Comparison of ENCODE assay signal across 1 cellular context in the genomic region with DNA sequence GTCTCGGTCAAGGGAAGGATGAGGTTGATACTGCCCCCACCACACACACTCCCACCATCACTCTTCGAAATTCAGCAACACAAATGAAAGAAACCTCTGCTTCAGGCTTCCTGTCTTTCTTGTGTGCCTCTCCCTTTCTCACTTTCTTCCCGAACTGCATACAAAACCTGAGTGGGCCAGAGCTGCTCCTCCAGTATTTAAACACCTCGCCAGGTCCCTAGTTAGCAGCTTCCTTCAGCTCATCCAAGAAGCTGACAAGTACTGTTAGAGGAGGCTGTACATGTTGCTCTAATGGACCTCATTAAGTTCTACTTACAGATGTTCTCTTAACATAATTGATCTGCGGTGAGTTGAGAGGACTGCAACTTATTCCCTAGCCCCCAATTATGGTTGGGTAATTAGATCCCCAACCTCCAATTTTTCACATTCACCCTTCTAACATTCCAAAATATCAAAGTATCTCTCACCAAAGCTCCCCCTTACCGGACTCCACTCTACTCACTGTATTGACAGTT.
TF ChIP-seq lines count a peak whose summit lies in the region.

No MANE protein-coding gene starts in this region.

TF ChIP-seq in GM12878, 131 proteins besides CTCF, POLR2A, EP300 and RAD21 (continued from another document):
- TF ChIP-seq BCLAF1 (IDR thresholded peaks at IDR 0.05) = no peak
- no peak for TF ChIP-seq E4F1 (IDR thresholded peaks at IDR 0.05; ENCODE audit: borderline replicate concordance, partially characterized antibody)
- TF ChIP-seq MTA2 (IDR thresholded peaks at IDR 0.05; ENCODE audit: low read depth) = peak; percentile 10; the same call in 1 of the 2 replicates
- no peak for TF ChIP-seq LARP7 (IDR thresholded peaks at IDR 0.05)
